In the genomic region with DNA sequence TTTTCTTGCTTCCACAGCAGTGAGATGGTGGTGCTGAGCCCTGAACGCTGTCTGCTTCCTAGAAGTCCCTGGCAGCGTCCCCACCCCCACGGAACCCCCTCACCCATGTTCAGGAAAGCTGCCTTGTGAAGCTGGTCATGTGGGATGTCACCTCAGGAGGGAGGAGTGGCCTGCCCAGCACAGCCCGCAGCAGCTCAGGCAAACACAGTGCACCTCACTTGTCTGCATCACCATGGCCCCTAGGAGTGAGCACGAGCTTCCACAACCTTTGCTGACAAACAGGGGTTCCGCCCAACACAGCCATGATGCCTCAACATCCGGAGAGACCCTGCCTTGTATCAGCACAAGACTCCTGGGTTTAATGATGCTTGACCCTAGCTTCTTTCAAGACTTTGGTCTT, we compare ENCODE assay signal across 15 cellular contexts.
DNase-seq lines count a peak whose midpoint lies in the region; ATAC-seq, FAIRE-seq and TF ChIP-seq lines count a peak whose summit lies in the region.
"Had no signal": no experiment of that assay in that cellular context is flagged by ENCODE, and none has a peak within 500 bp of the region (broad histone marks: within the 10 kb centered on the region; RNA-seq: fewer than 3 reads in every experiment).

No MANE protein-coding gene starts in this region.

- CTCF ChIA-PET in activated CD4-positive, alpha-beta T cell treated with anti-CD3 and anti-CD28 coated beads for 36 hours (lab: Charles Lee), result interaction anchor here (0.6 kb wide), 1 partner anchor 87 kb away, joined by 3 read pairs; no protein-coding TSS in a partner anchor
- CTCF ChIA-PET in IMR-90 (lab: Yijun Ruan, JAX), result interaction anchor here (0.7 kb wide), 1 partner anchor 495 kb away, joined by 3 read pairs; no protein-coding TSS in a partner anchor

- 35% methylated on average over 5 of the region's 7 CpGs; no CpG with 5 or more reads in 1 of the 2 experiments for WGBS in IMR-90 (ENCODE audit: extremely low coverage in 2 of 2, insufficient read length in 1 of 2), 2 experiments
- WGBS in gastroesophageal sphincter (ENCODE audit: low coverage in 1 of 2), 2 donors, result 100% methylated on average over 1 of the region's 7 CpGs; no CpG with 5 or more reads in 1 of the 2 donors
- WGBS in trophoblast cell (ENCODE audit: extremely low coverage, insufficient coverage, insufficient read length), result no CpG with 5 or more reads among the region's 7 CpGs

- H3K9ac ChIP-seq in IMR-90 (ENCODE audit: low read depth, low read length), result peak overlapping the region; percentile 36; the same call in 1 of the 2 replicates
- no peak overlapping the region for H3K9ac ChIP-seq in trophoblast cell (ENCODE audit: low read length)
- H3K9ac ChIP-seq in kidney (ENCODE audit: low read length in 2 of 2), result no peak overlapping the region

- H2AK5ac ChIP-seq in IMR-90 (ENCODE audit: low read depth, low read length), result peak overlapping the region; percentile 96
- H2AK5ac ChIP-seq in trophoblast cell (ENCODE audit: low read length), result peak overlapping the region; percentile 24

- no peaks in the 10 kb centered on the region for H3K27me3 Mint-ChIP-seq in activated CD4-positive, alpha-beta T cell treated with anti-CD3 and anti-CD28 coated beads for 36 hours

- no peak overlapping the region; the same call in 1 of the 2 replicates for H3K56ac ChIP-seq in IMR-90 (ENCODE audit: extremely low read depth, insufficient read depth, low read length)

- H3K9me1 ChIP-seq in IMR-90 (ENCODE audit: insufficient read depth, low read length), result peaks cover 25% of the 10 kb centered on the region

- H3K79me1 ChIP-seq in IMR-90 (ENCODE audit: low read depth in 1 of 2, low read length in 2 of 2) (no peaks in the 10 kb centered on the region), trophoblast cell (ENCODE audit: low read length) (no peaks in the 10 kb centered on the region)

- H3K79me2 ChIP-seq in trophoblast cell (ENCODE audit: control insufficient read depth, insufficient read depth, low read length, poor library complexity), result no peaks in the 10 kb centered on the region

- H3K27ac ChIP-seq in IMR-90 (ENCODE audit: insufficient read depth, low read length), result peak overlapping the region; percentile 74; the same call in 1 of the 2 replicates
- peak overlapping the region in 3 of 4 donors; percentile 3 to 75 (median 72) for H3K27ac ChIP-seq in gastroesophageal sphincter
- H3K27ac ChIP-seq in trophoblast cell (ENCODE audit: low read depth, low read length), result no peak overlapping the region
- peak overlapping the region in 1 of 2 donors; percentile 53 for H3K27ac ChIP-seq in ascending aorta
- H3K27ac ChIP-seq in kidney (ENCODE audit: low read depth in 2 of 2, low read length in 2 of 2), result no peak overlapping the region
- H3K27ac ChIP-seq in dorsolateral prefrontal cortex, result no peak overlapping the region

- no peak for TF ChIP-seq RAD21 in IMR-90 (IDR thresholded peaks at IDR 0.05; ENCODE audit: low read length)

- H3K4ac ChIP-seq in IMR-90 (ENCODE audit: low read depth, low read length) (peak overlapping the region; percentile 84), trophoblast cell (ENCODE audit: low read depth, low read length) (no peak overlapping the region)

- H4K8ac ChIP-seq in IMR-90 (ENCODE audit: low read depth in 2 of 2, low read length in 2 of 2) (peak overlapping the region; percentile 74 to 79), trophoblast cell (ENCODE audit: low read depth, low read length) (no peak overlapping the region)

- H3K27ac Mint-ChIP-seq in activated CD4-positive, alpha-beta T cell treated with anti-CD3 and anti-CD28 coated beads for 36 hours, result peak overlapping the region; percentile 17

- no peaks in the 10 kb centered on the region for H3K36me3 Mint-ChIP-seq in activated CD4-positive, alpha-beta T cell treated with anti-CD3 and anti-CD28 coated beads for 36 hours (ENCODE audit: low read depth)
- H3K36me3 Mint-ChIP-seq: CD4-positive, CD25-positive, alpha-beta regulatory T cell had no signal

- peak overlapping the region; percentile 74 for H2AK9ac ChIP-seq in IMR-90 (replicated peaks; ENCODE audit: low read depth, low read length, poor library complexity)

- H2BK120ac ChIP-seq in IMR-90 (ENCODE audit: low read depth, low read length) (peak overlapping the region; percentile 95), trophoblast cell (ENCODE audit: insufficient read depth, low read length, poor library complexity) (no peak overlapping the region)

- no peaks in the 10 kb centered on the region for H3K9me3 Mint-ChIP-seq in activated CD4-positive, alpha-beta T cell treated with anti-CD3 and anti-CD28 coated beads for 36 hours (ENCODE audit: low read depth)
- H3K9me3 Mint-ChIP-seq: CD4-positive, CD25-positive, alpha-beta regulatory T cell had no signal

- H3K18ac ChIP-seq in IMR-90 (ENCODE audit: low read depth, low read length), result peak overlapping the region; percentile 43
- no peak overlapping the region for H3K18ac ChIP-seq in trophoblast cell (ENCODE audit: low read length)

- peak overlapping the region; percentile 75 for H2BK20ac ChIP-seq in IMR-90 (ENCODE audit: low read depth, low read length)

- H3K4me1 Mint-ChIP-seq in activated CD4-positive, alpha-beta T cell treated with anti-CD3 and anti-CD28 coated beads for 36 hours, result peaks cover 6% of the 10 kb centered on the region

- TF ChIP-seq CTCF in IMR-90 (conservative IDR thresholded peaks at IDR 0.05; ENCODE audit: low read depth, low read length) (no peak), gastroesophageal sphincter (IDR thresholded peaks at IDR 0.05) (no peak), ascending aorta (IDR thresholded peaks at IDR 0.05) (no peak), kidney (IDR thresholded peaks at IDR 0.05; ENCODE audit: borderline replicate concordance, extremely low read depth, insufficient read depth) (no peak), dorsolateral prefrontal cortex (IDR thresholded peaks at IDR 0.05 in 54 of 56, conservative IDR thresholded peaks at IDR 0.05 in 2 of 56; ENCODE audit: low read depth in 1 of 56, partially characterized antibody in 56 of 56) (no peak)

- H3K4me3 Mint-ChIP-seq in activated CD4-positive, alpha-beta T cell treated with anti-CD3 and anti-CD28 coated beads for 36 hours, result no peak overlapping the region

- peak overlapping the region; percentile 85 for H3K23ac ChIP-seq in IMR-90 (ENCODE audit: low read depth, low read length)
- no peak overlapping the region for H3K23ac ChIP-seq in trophoblast cell (ENCODE audit: low read length)

- no peak overlapping the region for H2BK12ac ChIP-seq in trophoblast cell (ENCODE audit: low read length)

- H3K4me3 ChIP-seq in IMR-90 (ENCODE audit: insufficient read depth, low read depth, low read length) (no peak overlapping the region), gastroesophageal sphincter (no peak overlapping the region), trophoblast cell (ENCODE audit: low read depth, low read length) (no peak overlapping the region), ascending aorta (no peak overlapping the region), kidney (ENCODE audit: low read length in 2 of 2) (no peak overlapping the region), dorsolateral prefrontal cortex (no peak overlapping the region)
- H3K4me3 ChIP-seq: uterus had no signal

- no peak for ATAC-seq in activated CD4-positive, alpha-beta T cell treated with anti-CD3 and anti-CD28 coated beads for 36 hours
- ATAC-seq in IMR-90 (ENCODE audit: low read depth) (no peak), gastroesophageal sphincter (no peak)

- no peak for DNase-seq in activated CD4-positive, alpha-beta T cell treated with anti-CD3 and anti-CD28 coated beads for 36 hours
- no peak for DNase-seq in activated CD4-positive, alpha-beta T cell treated with anti-CD3 and anti-CD28 coated beads for 48 hours
- DNase-seq in IMR-90 (no peak), trophoblast cell (no peak), ascending aorta (ENCODE audit: low spot score in 2 of 2) (no peak), kidney (no peak), dorsolateral prefrontal cortex (no peak)
- DNase-seq: activated CD4-positive, alpha-beta T cell treated with anti-CD3 and anti-CD28 coated beads for 1 hour; CD4-positive, CD25-positive, alpha-beta regulatory T cell; effector CD4-positive, alpha-beta T cell; EL; NCI-H187 treated with DMSO at 0.1 percent for 48 hours; NCI-H526 treated with DMSO at 0.1 percent for 48 hours had no signal

- POLR2A ChIA-PET in activated CD4-positive, alpha-beta T cell treated with anti-CD3 and anti-CD28 coated beads for 36 hours (lab: Charles Lee), result no interaction called here
- POLR2A ChIA-PET in IMR-90 (lab: Charles Lee; ENCODE audit: unreplicated experiment), result no interaction called here

- H3K9me3 ChIP-seq in IMR-90 (ENCODE audit: control insufficient read depth, insufficient read depth, low read length) (no peaks in the 10 kb centered on the region), gastroesophageal sphincter (no peaks in the 10 kb centered on the region), trophoblast cell (ENCODE audit: insufficient read depth, low read depth, low read length) (no peaks in the 10 kb centered on the region), ascending aorta (no peaks in the 10 kb centered on the region), kidney (ENCODE audit: control insufficient read depth in 1 of 2, low read length in 2 of 2) (no peaks in the 10 kb centered on the region)
- H3K9me3 ChIP-seq: uterus had no signal

- no peak for TF ChIP-seq EP300 in gastroesophageal sphincter (IDR thresholded peaks at IDR 0.05)

- H4K12ac ChIP-seq in trophoblast cell (ENCODE audit: low read depth, low read length), result no peak overlapping the region

- in situ Hi-C loops in IMR-90 (cut with MboI; ENCODE audit: low sequenced_read_pairs), result no loop called here

- intact Hi-C loops in activated CD4-positive, alpha-beta T cell treated with anti-CD3 and anti-CD28 coated beads for 36 hours (cut with DNase I, micrococcal nuclease), result no loop called here
- intact Hi-C loops in IMR-90 (cut with micrococcal nuclease) (loop anchor here (1.0 kb wide), 1 partner anchor 239 kb away; no protein-coding TSS in a partner anchor), ascending aorta (cut with DNase I) (loop anchor here (5.0 to 10.0 kb wide), 2 partner anchors 240 to 522 kb away; a partner anchor contains a TSS), kidney (cut with DNase I) (no loop called here), dorsolateral prefrontal cortex (cut with DNase I) (no loop called here)

- FAIRE-seq in kidney (lab: Jason Lieb, UNC), result no peak

- no TSS peak for BruUV-seq in IMR-90 (replicated peaks; lab: Mats Ljungman, UMichigan)

- H4K5ac ChIP-seq in IMR-90 (ENCODE audit: low read depth, low read length), result peak overlapping the region; percentile 62

- H2BK15ac ChIP-seq in IMR-90 (ENCODE audit: low read depth, low read length), result peak overlapping the region; percentile 77; the same call in 2 of the 3 replicates

- H3K4me2 ChIP-seq in IMR-90 (ENCODE audit: low read depth, low read length), result no peak overlapping the region; the same call in 1 of the 2 replicates
- H3K4me2 ChIP-seq in trophoblast cell (ENCODE audit: low read length), result no peak overlapping the region

- H4K91ac ChIP-seq in IMR-90 (ENCODE audit: insufficient read depth, low read depth, low read length), result peak overlapping the region; percentile 80
- no peak overlapping the region for H4K91ac ChIP-seq in trophoblast cell (ENCODE audit: low read depth, low read length)

- dilution Hi-C loops in IMR-90 (cut with HindIII; ENCODE audit: low sequenced_read_pairs, unreplicated experiment), result no loop called here

- H2BK5ac ChIP-seq in IMR-90 (ENCODE audit: low read depth, low read length, poor library complexity, severe bottlenecking) (peak overlapping the region; percentile 30), trophoblast cell (ENCODE audit: low read depth, low read length, poor library complexity) (no peak overlapping the region)

- H3K4me1 ChIP-seq in IMR-90 (ENCODE audit: control insufficient read depth, insufficient read depth, low read length), result peaks cover 36% of the 10 kb centered on the region
- peaks cover 3 to 48% (median 27%) of the 10 kb centered on the region in 3 donors for H3K4me1 ChIP-seq in gastroesophageal sphincter
- H3K4me1 ChIP-seq in trophoblast cell (ENCODE audit: control insufficient read depth in 1 of 2, insufficient read depth in 2 of 2, low read length in 2 of 2), result peaks cover 3 to 5% of the 10 kb centered on the region in 2 experiments
- H3K4me1 ChIP-seq in ascending aorta, result peaks cover 0 to 5% of the 10 kb centered on the region in 2 donors
- H3K4me1 ChIP-seq in kidney (ENCODE audit: control insufficient read depth in 1 of 2, insufficient read depth in 1 of 2, low read depth in 1 of 2, low read length in 2 of 2), result peaks cover 0 to 4% of the 10 kb centered on the region in 2 donors

- no peak for TF ChIP-seq POLR2A in IMR-90 (IDR thresholded peaks at IDR 0.05; ENCODE audit: low read depth, low read length)
- TF ChIP-seq POLR2A in gastroesophageal sphincter (IDR thresholded peaks at IDR 0.05), result no peak

- peak overlapping the region; percentile 86 for H2AFZ ChIP-seq in IMR-90 (replicated peaks; ENCODE audit: low read length, poor library complexity)
- no peak overlapping the region for H2AFZ ChIP-seq in trophoblast cell (ENCODE audit: insufficient read depth, low read length, poor library complexity)

- H3K36me3 ChIP-seq in IMR-90 (ENCODE audit: control insufficient read depth, insufficient read depth, low read length) (no peaks in the 10 kb centered on the region), gastroesophageal sphincter (no peaks in the 10 kb centered on the region), trophoblast cell (ENCODE audit: control insufficient read depth in 1 of 2, insufficient read depth in 2 of 2, low read length in 2 of 2) (no peaks in the 10 kb centered on the region), ascending aorta (no peaks in the 10 kb centered on the region), kidney (ENCODE audit: control insufficient read depth in 1 of 2, insufficient read depth in 2 of 2, low read length in 2 of 2) (no peaks in the 10 kb centered on the region)
- H3K36me3 ChIP-seq: uterus had no signal

- no peaks in the 10 kb centered on the region; the same call in 1 of the 2 replicates for H4K20me1 ChIP-seq in IMR-90 (ENCODE audit: insufficient read depth, low read length)

- H3K27me3 ChIP-seq in IMR-90 (ENCODE audit: control insufficient read depth, insufficient read depth, low read length), result peaks cover 3% of the 10 kb centered on the region; the same call in 1 of the 2 replicates
- H3K27me3 ChIP-seq in gastroesophageal sphincter, result no peaks in the 10 kb centered on the region
- no peaks in the 10 kb centered on the region for H3K27me3 ChIP-seq in trophoblast cell (ENCODE audit: insufficient read depth, low read length)
- H3K27me3 ChIP-seq in ascending aorta, result no peaks in the 10 kb centered on the region
- H3K27me3 ChIP-seq in dorsolateral prefrontal cortex, result no peaks in the 10 kb centered on the region
- H3K27me3 ChIP-seq: uterus had no signal

- H3K14ac ChIP-seq in IMR-90 (replicated peaks; ENCODE audit: low read depth, low read length) (peak overlapping the region; percentile 87), trophoblast cell (ENCODE audit: low read length) (peak overlapping the region; percentile 8)

Comparison
In these comparisons a context has a peak if more than half of its experiments do, and no peak if none do; other contexts are left out.
1. H3K27ac ChIP-seq: peak in IMR-90 (single experiment) and gastroesophageal sphincter (3 of 4); none in trophoblast cell (single experiment), kidney (0 of 2) and dorsolateral prefrontal cortex (0 of 59).
2. intact Hi-C loops: an anchor here in IMR-90 (1.0 kb wide) and ascending aorta (5.0 to 10.0 kb wide); none called in activated CD4-positive, alpha-beta T cell treated with anti-CD3 and anti-CD28 coated beads for 36 hours, kidney and dorsolateral prefrontal cortex.